Comparison of ENCODE assay signal across 15 cellular contexts in the genomic region with DNA sequence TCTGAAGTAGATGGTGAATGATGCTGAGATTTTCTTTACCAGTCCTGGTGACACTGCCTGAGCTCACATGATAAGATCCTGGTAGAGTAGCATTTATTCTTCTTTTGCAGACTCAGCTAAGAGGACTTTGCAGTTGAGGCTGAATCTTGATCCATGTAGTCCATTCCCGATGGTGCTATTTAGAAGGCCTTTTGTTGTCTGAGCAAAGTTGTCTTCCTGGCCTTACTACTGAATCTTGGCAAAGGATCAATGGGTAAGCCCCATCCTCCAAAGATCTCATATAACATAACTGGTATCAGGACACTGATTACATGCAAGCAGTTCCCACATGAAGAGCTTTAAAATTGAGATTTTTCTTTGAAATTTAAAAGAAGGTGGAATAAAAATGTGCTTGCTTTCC.
DNase-seq lines count a peak whose midpoint lies in the region; ATAC-seq and TF ChIP-seq lines count a peak whose summit lies in the region.
"Had no signal": no experiment of that assay in that cellular context is flagged by ENCODE, and none has a peak within 500 bp of the region (broad histone marks: within the 10 kb centered on the region; RNA-seq: fewer than 3 reads in every experiment).

No MANE protein-coding gene starts in this region.

- no peak for ATAC-seq in HG02610 (IDR thresholded peaks at IDR 0.05; ENCODE audit: unreplicated experiment)
- no peak for ATAC-seq in esophagus mucosa
- ATAC-seq: activated T-cell treated with anti-CD3 and anti-CD28 coated beads, Interleukin-2, amount 50 U/mL, for 72 hours; T-helper 17 cell had no signal

- no peaks in the 10 kb centered on the region for H3K27me3 ChIP-seq in AG04450 (ENCODE audit: control insufficient read depth, insufficient read depth, low read length)
- no peaks in the 10 kb centered on the region for H3K27me3 ChIP-seq in SJCRH30
- H3K27me3 ChIP-seq in sigmoid colon, result no peaks in the 10 kb centered on the region

- H3K4me3 ChIP-seq in AG04450 (ENCODE audit: low read depth, low read length) (no peak overlapping the region), SJCRH30 (peak overlapping the region; percentile 47), epithelial cell of proximal tubule (ENCODE audit: low read depth, low read length) (peak overlapping the region; percentile 49), sigmoid colon (no peak overlapping the region)

- H3K27ac ChIP-seq in AG04450 (ENCODE audit: low read depth, low read length) (peak overlapping the region; percentile 47), SJCRH30 (peak overlapping the region; percentile 76), sigmoid colon (peak overlapping the region; percentile 62 to 79 (median 74))

- TF ChIP-seq POLR2A in sigmoid colon (IDR thresholded peaks at IDR 0.05), result no peak

- CTCF ChIA-PET in AG04450 (lab: Charles Lee), result no interaction called here

- WGBS in sigmoid colon, 2 donors, result 79 to 86% methylated on average over 1 of the region's 1 CpG

- intact Hi-C loops in sigmoid colon (cut with DNase I), result loop anchor here (5.0 to 10.0 kb wide), 2 partner anchors 218 to 290 kb away; partner anchors contain the start of gene SOX4

- TF ChIP-seq CTCF in AG04450 (IDR thresholded peaks at IDR 0.05; ENCODE audit: low read depth, low read length) (no peak), epithelial cell of proximal tubule (conservative IDR thresholded peaks at IDR 0.05; ENCODE audit: low read depth, low read length) (no peak), sigmoid colon (IDR thresholded peaks at IDR 0.05) (no peak)

- no peak for TF ChIP-seq EP300 in sigmoid colon (IDR thresholded peaks at IDR 0.05)

- H3K36me3 ChIP-seq in SJCRH30, result no peaks in the 10 kb centered on the region
- H3K36me3 ChIP-seq in sigmoid colon, result no peaks in the 10 kb centered on the region

- DNase-seq in AG04450 (ENCODE audit: low read depth, low spot score), result no peak
- DNase-seq in SJCRH30, result no peak
- no peak for DNase-seq in epithelial cell of proximal tubule (ENCODE audit: low read depth)
- DNase-seq in sigmoid colon, result no peak
- no peak for DNase-seq in GM03348 (ENCODE audit: low spot score)
- DNase-seq in stimulated activated naive CD4-positive, alpha-beta T cell treated with Interleukin-2 at 50 U/mL for 16 hours (lab: John Stamatoyannopoulos, UW), result no peak
- DNase-seq: activated CD4-positive, alpha-beta T cell treated with anti-CD3 and anti-CD28 coated beads for 48 hours; activated T-cell treated with anti-CD3 and anti-CD28 coated beads, Interleukin-2, amount 50 U/mL, for 72 hours; amniotic stem cell; effector memory CD4-positive, alpha-beta T cell; NCI-H1417; NCI-H510A; T-helper 17 cell had no signal

- POLR2A ChIA-PET in AG04450 (lab: Yijun Ruan, JAX), result interaction anchor here (1.0 kb wide), 1 partner anchor 116 kb away, joined by 3 read pairs; no protein-coding TSS in a partner anchor

- H3K9me3 ChIP-seq in AG04450 (ENCODE audit: control insufficient read depth, insufficient read depth, low read length), result no peaks in the 10 kb centered on the region
- no peaks in the 10 kb centered on the region for H3K9me3 ChIP-seq in SJCRH30 (replicated peaks)
- H3K9me3 ChIP-seq in sigmoid colon, result no peaks in the 10 kb centered on the region

- H3K4me1 ChIP-seq in SJCRH30 (peaks cover 16% of the 10 kb centered on the region), sigmoid colon (peaks cover 0 to 39% (median 34%) of the 10 kb centered on the region in 4 donors)

Comparison
In these comparisons a context has a peak if more than half of its experiments do, and no peak if none do; other contexts are left out.
1. H3K4me3 ChIP-seq: peak in SJCRH30 (single experiment) and epithelial cell of proximal tubule (single experiment); none in AG04450 (single experiment) and sigmoid colon (0 of 4).
2. Peak in every context shown above with its lines, with median percentiles within 50 percentile points of each other: H3K27ac ChIP-seq.